In the genomic region with DNA sequence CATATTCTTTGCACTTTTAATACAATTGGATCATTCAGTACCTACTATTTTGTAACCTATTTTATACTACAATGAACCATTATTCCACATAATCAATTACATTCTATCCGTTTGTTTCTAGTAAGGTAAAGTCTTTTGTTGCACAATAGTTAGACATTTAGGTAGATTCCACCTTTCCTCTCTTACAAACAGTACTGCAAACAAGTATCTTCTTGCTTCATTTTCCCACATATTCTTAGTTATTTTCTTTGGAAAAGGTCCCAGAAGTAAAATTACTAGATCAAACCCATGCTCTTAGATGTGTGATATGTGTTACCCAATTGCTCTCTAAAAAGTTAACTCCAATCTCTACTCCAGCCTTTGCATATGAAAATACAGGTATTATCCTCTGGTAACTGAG, we compare ENCODE assay signal across 17 cellular contexts. TPM values are rescaled to one million over a fixed set of nuclear protein-coding genes. Genes with fewer than 3 reads are reported as not detected.
DNase-seq lines count a peak whose midpoint lies in the region; ATAC-seq, FAIRE-seq and TF ChIP-seq lines count a peak whose summit lies in the region.
"Had no signal": no experiment of that assay in that cellular context is flagged by ENCODE, and none has a peak within 500 bp of the region (broad histone marks: within the 10 kb centered on the region; RNA-seq: fewer than 3 reads in every experiment).

No MANE protein-coding gene starts in this region.

- H3K4me1 ChIP-seq in GM23248 (ENCODE audit: insufficient read depth) (peaks cover 33% of the 10 kb centered on the region), HepG2 (ENCODE audit: insufficient read depth, low read length) (peaks cover 66% of the 10 kb centered on the region)
- H3K4me1 ChIP-seq: right lobe of liver had no signal

- H3K27ac ChIP-seq in GM23248 (peak overlapping the region; percentile 97), VCaP (peak overlapping the region; percentile 74), HepG2 (ENCODE audit: extremely low read length, insufficient read depth, low read length) (no peak overlapping the region)

- H3K9me3 ChIP-seq in GM23248 (ENCODE audit: low read depth) (no peaks in the 10 kb centered on the region), HepG2 (ENCODE audit: low read length) (no peaks in the 10 kb centered on the region)
- H3K9me3 ChIP-seq: heart right ventricle, right lobe of liver, thoracic aorta had no signal

- H3K36me3 ChIP-seq in GM23248 (ENCODE audit: low read depth) (no peaks in the 10 kb centered on the region), HepG2 (replicated peaks in 1 of 2; ENCODE audit: control insufficient read depth in 1 of 2, insufficient read depth in 2 of 2, low read length in 2 of 2) (no peaks in the 10 kb centered on the region)
- H3K36me3 ChIP-seq: heart right ventricle, right lobe of liver, thoracic aorta had no signal

- ATAC-seq in HepG2 (no peak; the same call in 2 of the 3 replicates), HG02642 (IDR thresholded peaks at IDR 0.05; ENCODE audit: poor library complexity, unreplicated experiment) (no peak)
- ATAC-seq: heart right ventricle had no signal

- TF ChIP-seq CTCF in VCaP (conservative IDR thresholded peaks at IDR 0.05): no peak
- TF ChIP-seq CTCF in epithelial cell of esophagus (IDR thresholded peaks at IDR 0.05; ENCODE audit: insufficient read depth, low read depth, low read length, missing control alignments): no peak
- TF ChIP-seq CTCF in HepG2 (CRISPR knock-in tag; IDR thresholded peaks at IDR 0.05): no peak

- H3K9ac ChIP-seq in GM23248: 0 out of 2 replicates have a peak overlapping the region, but pooled peaks have one; percentile 79
- no peak overlapping the region for H3K9ac ChIP-seq in HepG2 (ENCODE audit: insufficient read depth, low read depth, low read length)

- H3K4me2 ChIP-seq in GM23248 (ENCODE audit: unreplicated experiment) (peak overlapping the region; percentile 69), HepG2 (ENCODE audit: low read depth, low read length) (no peak overlapping the region)

- H3K27me3 ChIP-seq in GM23248 (replicated peaks; ENCODE audit: insufficient read depth) (no peaks in the 10 kb centered on the region), HepG2 (ENCODE audit: control insufficient read depth in 1 of 2, insufficient read depth in 2 of 2, low read length in 2 of 2) (no peaks in the 10 kb centered on the region)
- H3K27me3 ChIP-seq: heart right ventricle, right lobe of liver had no signal

- intact Hi-C loops in HepG2 (cut with micrococcal nuclease; ENCODE audit: unreplicated experiment): no loop called here

- H3K79me2 ChIP-seq in GM23248 (ENCODE audit: insufficient read depth) (peaks cover 82% of the 10 kb centered on the region), HepG2 (ENCODE audit: insufficient read depth, low read length) (peaks cover 3% of the 10 kb centered on the region)

- no peak for TF ChIP-seq RAD21 in HepG2 (CRISPR knock-in tag; IDR thresholded peaks at IDR 0.05)

- POLR2A ChIA-PET in HepG2 (lab: Yijun Ruan, JAX): no interaction called here

- no TSS peak for BruUV-seq in HepG2 (replicated peaks; lab: Mats Ljungman, UMichigan)

- H3F3A ChIP-seq in GM23248 (ENCODE audit: insufficient read depth): peaks cover 32% of the 10 kb centered on the region

- CTCF ChIA-PET in HepG2 (lab: Yijun Ruan, JAX; ENCODE audit: low intra/inter-chr PET ratio, low total read pairs): no interaction called here

- no peaks in the 10 kb centered on the region for H4K20me1 ChIP-seq in GM23248 (ENCODE audit: insufficient read depth)
- H4K20me1 ChIP-seq in HepG2 (ENCODE audit: insufficient read depth, low read length): no peaks in the 10 kb centered on the region

- DNase-seq in GM23248 (peak; percentile 62), epithelial cell of esophagus (ENCODE audit: low read depth) (peak; percentile 79), HepG2 (ENCODE audit: low spot score) (peak; percentile 73), COLO668 (lab: John Stamatoyannopoulos, UW; ENCODE audit: unreplicated experiment) (no peak), islet precursor cell (no peak), NCI-H2227 treated with DMSO at 0.1 percent for 48 hours (lab: John Stamatoyannopoulos, UW) (no peak)
- DNase-seq: activated CD4-positive, alpha-beta T cell treated with anti-CD3 and anti-CD28 coated beads, Interleukin-2, amount 50 U/mL, for 48 hours; activated naive CD8-positive, alpha-beta T cell treated with anti-CD3 and anti-CD28 coated beads, Interleukin-2, amount 10 ng/mL, durations not matched to agents 7 days and 5 days; activated T-cell treated with anti-CD3 and anti-CD28 coated beads, Interleukin-2, amount 50 U/mL, for 48 hours; DMS 273 treated with DMSO at 0.1 percent for 48 hours; heart right ventricle; NCI-H2107; NCI-H69; right lobe of liver had no signal

- WGBS in GM23248 (ENCODE audit: low coverage in 1 of 2, low lambda C conversion rate in 2 of 2, missing lambda C conversion rate in 2 of 2), 2 experiments: 48 to 62% methylated on average over 1 of the region's 1 CpG
- WGBS in HepG2 (ENCODE audit: low lambda C conversion rate): 20% methylated on average over 1 of the region's 1 CpG

- TF ChIP-seq EP300 in HepG2 (IDR thresholded peaks at IDR 0.05; ENCODE audit: low read depth in 2 of 2, low read length in 2 of 2): peak in 1 of 2 experiments; percentile 64; a peak in 1 of 4 replicates
- TF ChIP-seq EP300 in HepG2 (CRISPR knock-in tag; IDR thresholded peaks at IDR 0.05; ENCODE audit: borderline replicate concordance): no peak

- in situ Hi-C loops in GM23248 (cut with MboI): loop anchor here (10.0 kb wide), 1 partner anchor 57 kb away; no protein-coding TSS in a partner anchor
- in situ Hi-C loops in HepG2 (cut with HindIII; ENCODE audit: extremely low pct_ligation_motif_present, low pct_unique_long_range_greater_than_20kb): no loop called here

- TF ChIP-seq POLR2A in HepG2 (IDR thresholded peaks at IDR 0.05; ENCODE audit: insufficient read depth in 1 of 2, low read depth in 2 of 2, low read length in 2 of 2): no peak

- FAIRE-seq in HepG2 (lab: Jason Lieb, UNC): peak; percentile 40

- H3K9me2 ChIP-seq in GM23248 (ENCODE audit: insufficient read depth): no peaks in the 10 kb centered on the region

- no peak overlapping the region for H3K4me3 ChIP-seq in GM23248
- H3K4me3 ChIP-seq in epithelial cell of esophagus (ENCODE audit: low read length): no peak overlapping the region
- H3K4me3 ChIP-seq in HepG2 (replicated peaks in 1 of 3; ENCODE audit: insufficient read depth in 1 of 3, low read depth in 2 of 3, low read length in 3 of 3): no peak overlapping the region
- H3K4me3 ChIP-seq: heart right ventricle, right lobe of liver, thoracic aorta had no signal

- H2AFZ ChIP-seq in GM23248 (no peak overlapping the region), HepG2 (ENCODE audit: low read length) (no peak overlapping the region)

TF ChIP-seq in HepG2, 621 proteins besides CTCF, POLR2A, EP300 and RAD21 (continues in another document):
- TF ChIP-seq CEBPB (IDR thresholded peaks at IDR 0.05; ENCODE audit: borderline replicate concordance, low read depth, low read length) (peak; percentile 94), CBX1 (IDR thresholded peaks at IDR 0.05; ENCODE audit: low read depth) (no peak), NCOA2 (CRISPR knock-in tag; IDR thresholded peaks at IDR 0.05) (peak; percentile 56; the same call in 1 of the 2 replicates), PITX1 (CRISPR knock-in tag; IDR thresholded peaks at IDR 0.05) (no peak)

RNA-seq across cellular contexts. Expression of a gene that starts 49.6 kb away (rescaled TPM):
- total RNA-seq in GM23248 (2014; rRNA removed; shearing (Covaris generic)): 28.6 and 29.1 TPM in 2 replicates
- polyA plus RNA-seq in GM23248 (2016; fragmentation: Nextera tagmentation; extraction: Ambion mirVana) (10.7 and 12.8 TPM in 2 replicates), HepG2 (2011; rRNA removed) (9.9 and 10.1 TPM in 2 replicates)
- total RNA-seq in HepG2 (2016; rRNA removed; fragmentation: Illumina TruSeq; extraction: Trizol): 21.3 and 28.1 TPM in 2 replicates
- 6.0 and 6.9 TPM in 2 replicates for total RNA-seq in HepG2 (2016; cell fraction: cytosol; rRNA removed; fragmentation: Illumina TruSeq; extraction: Trizol; ENCODE audit: low read depth)
- total RNA-seq in HepG2 (2016; cell fraction: insoluble cytoplasmic fraction; rRNA removed; fragmentation: Illumina TruSeq; extraction: Trizol): 22.4 and 29.7 TPM in 2 replicates
- 15.7 and 18.0 TPM in 2 replicates for total RNA-seq in HepG2 (2016; cell fraction: membrane; rRNA removed; fragmentation: Illumina TruSeq; extraction: Trizol)
- total RNA-seq in HepG2 (2016; cell fraction: nucleus; rRNA removed; fragmentation: Illumina TruSeq; extraction: Trizol): 19.0 and 22.0 TPM in 2 replicates
- polyA plus RNA-seq in HepG2 (2011; cell fraction: cytosol; rRNA removed): 6.6 and 8.9 TPM in 2 replicates
- 6.8 and 7.4 TPM in 2 replicates for polyA plus RNA-seq in HepG2 (2011; cell fraction: nucleus; rRNA removed)
- polyA plus RNA-seq in HepG2 (2012): 8.4 and 12.6 TPM in 2 replicates
- polyA plus RNA-seq in HepG2 (2016; cell fraction: cytosol; fragmentation: Illumina TruSeq; extraction: Trizol; ENCODE audit: low read depth): 1.8 and 2.3 TPM in 2 replicates
- 19.3 and 20.2 TPM in 2 replicates for polyA plus RNA-seq in HepG2 (2016; cell fraction: insoluble cytoplasmic fraction; fragmentation: Illumina TruSeq; extraction: Trizol; ENCODE audit: low read depth)
- polyA plus RNA-seq in HepG2 (2016; cell fraction: membrane; fragmentation: Illumina TruSeq; extraction: Trizol; ENCODE audit: low read depth): 6.7 and 7.2 TPM in 2 replicates
- polyA plus RNA-seq in HepG2 (2016; cell fraction: nucleus; fragmentation: Illumina TruSeq; extraction: Trizol; ENCODE audit: insufficient read depth, low read depth): 28.6 and 33.9 TPM in 2 replicates
- polyA minus RNA-seq in HepG2 (2011; rRNA and poly(A)+ RNA removed; ENCODE audit: low replicate concordance): 14.8 and 27.8 TPM in 2 replicates
- 13.6 and 18.8 TPM in 2 replicates for polyA minus RNA-seq in HepG2 (2011; cell fraction: cytosol; rRNA and poly(A)+ RNA removed)
- polyA minus RNA-seq in HepG2 (2011; cell fraction: nucleus; rRNA and poly(A)+ RNA removed): 14.2 and 17.7 TPM in 2 replicates

Comparison
In these comparisons a context has a peak if more than half of its experiments do, and no peak if none do; other contexts are left out.
1. DNase-seq: peak in GM23248 (single experiment), epithelial cell of esophagus (single experiment) and HepG2 (single experiment); none in COLO668 (single experiment), islet precursor cell (single experiment) and NCI-H2227 treated with DMSO at 0.1 percent for 48 hours (single experiment).